ENCODE assay signal across 23 cellular contexts in genomic region chr3:40736943-40737342, GRCh38.
"Had no signal": no experiment of that assay in that cellular context is flagged by ENCODE, and none has a peak within 500 bp of the region (broad histone marks: within the 10 kb centered on the region; RNA-seq: fewer than 3 reads in every experiment).

No MANE protein-coding gene starts in this region.

- H3K9me3 Mint-ChIP-seq: effector memory CD8-positive, alpha-beta T cell had no signal

- H3K4me3 Mint-ChIP-seq: dendritic cell treated with granulocyte-macrophage colony-stimulating factor and Interleukin-4, amounts not matched to agents 40 ng/mL and 50 ng/mL, for 4 days; effector memory CD8-positive, alpha-beta T cell; naive B cell; nephron had no signal

- H3K4me3 ChIP-seq: esophagus squamous epithelium, hepatocyte, lung, psoas muscle, skin epidermis, stomach, thoracic aorta, transverse colon had no signal

- H3K27ac Mint-ChIP-seq: dendritic cell treated with granulocyte-macrophage colony-stimulating factor and Interleukin-4, amounts not matched to agents 40 ng/mL and 50 ng/mL, for 4 days; effector memory CD8-positive, alpha-beta T cell; naive B cell; nephron had no signal

- H3K27me3 Mint-ChIP-seq: dendritic cell treated with granulocyte-macrophage colony-stimulating factor and Interleukin-4, amounts not matched to agents 40 ng/mL and 50 ng/mL, for 4 days; naive B cell had no signal

- DNase-seq: effector memory CD8-positive, alpha-beta T cell; esophagus squamous epithelium; head of caudate nucleus; kidney; left cardiac atrium; left ventricle myocardium superior; mesenchymal stem cell; midbrain; naive B cell; occipital lobe; psoas muscle; retina; stimulated activated CD4-positive, alpha-beta T cell treated with anti-CD3 and anti-CD28 coated beads, Interleukin-12 subunit alpha, Interleukin-12 subunit beta, amount 100 ng/mL, for 4 hours; stimulated activated naive CD4-positive, alpha-beta T cell; stomach; substantia nigra; transverse colon had no signal
